In the genomic region with DNA sequence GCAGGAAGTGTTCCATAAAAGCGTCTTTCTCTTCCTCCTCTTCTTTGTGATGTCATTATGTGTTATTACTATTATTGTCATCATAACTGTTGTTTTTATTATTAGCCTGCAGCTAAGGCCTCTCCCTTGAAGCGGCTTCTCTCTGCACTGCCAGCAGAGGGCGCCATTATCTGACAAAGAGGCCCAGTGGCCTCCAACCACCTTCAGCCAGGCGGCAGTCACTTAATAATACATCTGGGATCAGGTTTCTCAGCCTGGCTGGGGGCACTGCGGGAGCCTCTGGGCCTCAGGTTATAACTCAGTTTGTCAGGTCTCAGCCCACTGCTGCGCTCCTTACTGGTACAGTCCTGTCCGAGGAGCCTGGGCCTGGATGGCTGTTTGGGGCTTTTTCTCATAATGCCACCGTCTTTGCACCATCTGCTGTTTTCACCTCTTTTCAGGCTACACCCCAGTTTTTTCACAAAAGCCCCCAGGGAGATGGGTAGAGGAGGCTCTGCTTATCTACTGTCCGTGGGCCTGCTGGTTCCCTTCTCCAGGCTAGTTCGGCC, we compare ENCODE assay signal across 1 cellular context.
TF ChIP-seq lines count a peak whose summit lies in the region.

No MANE protein-coding gene starts in this region.

TF ChIP-seq in HCT116, 20 proteins besides CTCF, POLR2A, EP300 and RAD21 (continued from another document):
- TF ChIP-seq, protein P1, sequence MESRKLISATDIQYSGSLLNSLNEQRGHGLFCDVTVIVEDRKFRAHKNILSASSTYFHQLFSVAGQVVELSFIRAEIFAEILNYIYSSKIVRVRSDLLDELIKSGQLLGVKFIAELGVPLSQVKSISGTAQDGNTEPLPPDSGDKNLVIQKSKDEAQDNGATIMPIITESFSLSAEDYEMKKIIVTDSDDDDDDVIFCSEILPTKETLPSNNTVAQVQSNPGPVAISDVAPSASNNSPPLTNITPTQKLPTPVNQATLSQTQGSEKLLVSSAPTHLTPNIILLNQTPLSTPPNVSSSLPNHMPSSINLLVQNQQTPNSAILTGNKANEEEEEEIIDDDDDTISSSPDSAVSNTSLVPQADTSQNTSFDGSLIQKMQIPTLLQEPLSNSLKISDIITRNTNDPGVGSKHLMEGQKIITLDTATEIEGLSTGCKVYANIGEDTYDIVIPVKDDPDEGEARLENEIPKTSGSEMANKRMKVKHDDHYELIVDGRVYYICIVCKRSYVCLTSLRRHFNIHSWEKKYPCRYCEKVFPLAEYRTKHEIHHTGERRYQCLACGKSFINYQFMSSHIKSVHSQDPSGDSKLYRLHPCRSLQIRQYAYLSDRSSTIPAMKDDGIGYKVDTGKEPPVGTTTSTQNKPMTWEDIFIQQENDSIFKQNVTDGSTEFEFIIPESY (IDR thresholded peaks at IDR 0.05; ENCODE audit: extremely low read depth, insufficient replicate concordance, low read length), result no peak
